In the genomic region with DNA sequence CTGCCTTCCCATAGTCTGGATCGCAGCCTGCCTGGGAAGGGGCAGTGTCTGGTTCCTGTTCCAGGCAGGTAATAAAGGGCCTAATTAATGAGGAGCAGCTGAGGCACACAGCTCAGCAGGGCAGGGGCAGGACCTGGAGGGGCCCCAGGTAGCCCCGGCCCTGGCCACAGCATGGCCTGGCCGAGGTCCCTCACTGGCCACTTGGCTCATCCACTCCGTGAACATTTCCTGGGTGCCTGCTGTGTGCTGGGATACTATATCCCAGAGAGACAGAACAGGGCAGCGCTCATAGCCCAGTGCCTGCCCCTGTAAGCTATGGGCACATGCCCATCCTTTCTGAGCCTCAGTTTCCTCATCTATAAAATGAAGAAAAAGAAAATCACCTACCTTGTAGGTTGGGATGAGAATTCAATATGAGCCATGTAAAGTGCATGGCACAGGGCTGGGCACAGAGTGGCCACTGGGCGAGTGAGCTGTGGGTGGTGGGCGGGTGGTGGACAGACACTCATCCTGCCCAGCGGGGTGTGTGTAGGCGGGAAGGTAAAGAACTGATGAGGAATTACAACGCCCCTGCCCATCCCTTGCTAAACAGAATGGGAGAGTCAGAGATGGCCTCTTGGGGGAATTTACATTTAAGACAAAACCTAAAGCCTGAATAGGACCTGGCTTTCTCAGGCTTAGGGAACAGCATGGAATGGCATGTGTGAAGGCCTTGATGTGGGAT, we compare ENCODE assay signal across 14 cellular contexts. TPM values are rescaled to one million over a fixed set of nuclear protein-coding genes. Genes with fewer than 3 reads are reported as not detected.
A peak's percentile ranks its signal among the peaks of the same experiment; 100 is the strongest.
DNase-seq lines count a peak whose midpoint lies in the region; ATAC-seq and TF ChIP-seq lines count a peak whose summit lies in the region.
"Had no signal": no experiment of that assay in that cellular context is flagged by ENCODE, and none has a peak within 500 bp of the region (broad histone marks: within the 10 kb centered on the region; RNA-seq: fewer than 3 reads in every experiment).

No MANE protein-coding gene starts in this region.

- no peaks in the 10 kb centered on the region for H4K20me1 ChIP-seq in GM23338 (replicated peaks; ENCODE audit: insufficient read depth)

- H3K79me1 ChIP-seq in mesendoderm (ENCODE audit: low read length), result peaks cover 2% of the 10 kb centered on the region

- no peaks in the 10 kb centered on the region for H3K36me3 Mint-ChIP-seq in GM23338 (ENCODE audit: low read depth)
- H3K36me3 Mint-ChIP-seq: CD14-positive monocyte, IgD-negative memory B cell had no signal

- H3K4me1 ChIP-seq in GM23338 (ENCODE audit: insufficient read depth), result peaks cover 20% of the 10 kb centered on the region; the same call in 1 of the 2 replicates
- peaks cover 4% of the 10 kb centered on the region for H3K4me1 ChIP-seq in mesendoderm (ENCODE audit: control insufficient read depth, low read depth, low read length)
- peaks cover 55 to 91% (median 78%) of the 10 kb centered on the region in 4 donors for H3K4me1 ChIP-seq in stomach
- no peaks in the 10 kb centered on the region for H3K4me1 ChIP-seq in ovary (ENCODE audit: insufficient read depth)

- H3K4me1 Mint-ChIP-seq in GM23338, result peaks cover 27% of the 10 kb centered on the region; the same call in 2 of the 3 replicates

- no peaks in the 10 kb centered on the region for H3K27me3 ChIP-seq in GM23338 (ENCODE audit: insufficient read depth)
- no peaks in the 10 kb centered on the region for H3K27me3 ChIP-seq in mesendoderm (ENCODE audit: insufficient read depth, low read length, poor library complexity)
- peaks cover 0 to 39% (median 0%) of the 10 kb centered on the region in 3 donors for H3K27me3 ChIP-seq in stomach
- H3K27me3 ChIP-seq in ovary, result no peaks in the 10 kb centered on the region

- no peak overlapping the region for H2BK15ac ChIP-seq in mesendoderm (replicated peaks; ENCODE audit: low read depth)

- H3K4me2 ChIP-seq in GM23338, result no peak overlapping the region
- no peak overlapping the region for H3K4me2 ChIP-seq in mesendoderm (ENCODE audit: low read length)

- H3K9me2 ChIP-seq in GM23338 (ENCODE audit: insufficient read depth), result no peaks in the 10 kb centered on the region

- H3K9me3 ChIP-seq in stomach (no peaks in the 10 kb centered on the region), ovary (no peaks in the 10 kb centered on the region)

- no peaks in the 10 kb centered on the region for H3K36me3 ChIP-seq in GM23338 (ENCODE audit: insufficient read depth)
- H3K36me3 ChIP-seq in mesendoderm (ENCODE audit: control insufficient read depth, insufficient read depth, low read length), result no peaks in the 10 kb centered on the region
- peaks cover 0 to 4% (median 0%) of the 10 kb centered on the region in 4 donors for H3K36me3 ChIP-seq in stomach
- H3K36me3 ChIP-seq in ovary, result no peaks in the 10 kb centered on the region

- no peak overlapping the region for H4K5ac ChIP-seq in mesendoderm (ENCODE audit: low read length)

- H3K9ac ChIP-seq in mesendoderm (ENCODE audit: low read length), result no peak overlapping the region

- no peak overlapping the region for H3K4me3 Mint-ChIP-seq in GM23338
- H3K4me3 Mint-ChIP-seq: CD14-positive monocyte, IgD-negative memory B cell had no signal

- no peak overlapping the region for H3K4ac ChIP-seq in mesendoderm (ENCODE audit: low read depth, low read length)

- no peak overlapping the region for H3K4me3 ChIP-seq in GM23338
- H3K4me3 ChIP-seq in mesendoderm (ENCODE audit: low read length), result no peak overlapping the region
- H3K4me3 ChIP-seq in stomach, result no peak overlapping the region
- no peak overlapping the region for H3K4me3 ChIP-seq in ovary

- TF ChIP-seq EP300 in stomach (IDR thresholded peaks at IDR 0.05), result no peak
- TF ChIP-seq EP300 in ovary (IDR thresholded peaks at IDR 0.05), result no peak

- peak overlapping the region; percentile 15 for H3K56ac ChIP-seq in mesendoderm (ENCODE audit: low read length)

- H2BK120ac ChIP-seq in mesendoderm (ENCODE audit: low read depth, low read length), result no peak overlapping the region

- H2AFZ ChIP-seq in GM23338, result no peak overlapping the region

- WGBS in mesendoderm (ENCODE audit: extremely low coverage, insufficient coverage, low lambda C conversion rate), result no CpG with 5 or more reads among the region's 10 CpGs
- WGBS in stomach, 5 donors, result 50 to 76% (median 70%) methylated on average over 9 to 10 of the region's 10 CpGs
- 84 to 92% (median 89%) methylated on average over 9 to 10 of the region's 10 CpGs for WGBS in ovary, 3 donors

- no peak overlapping the region for H4K8ac ChIP-seq in mesendoderm (ENCODE audit: low read depth, low read length)

- no peak for TF ChIP-seq POLR2A in stomach (IDR thresholded peaks at IDR 0.05)
- no peak for TF ChIP-seq POLR2A in ovary (IDR thresholded peaks at IDR 0.05)

- ATAC-seq in GM23338 (peak; percentile 6; the same call in 2 of the 3 replicates), HG02970 (IDR thresholded peaks at IDR 0.05; ENCODE audit: low FRiP score, unreplicated experiment) (no peak), GM21390 (IDR thresholded peaks at IDR 0.05; ENCODE audit: unreplicated experiment) (no peak)

- H2BK5ac ChIP-seq in mesendoderm (ENCODE audit: low read length), result no peak overlapping the region

- H3K79me2 ChIP-seq in GM23338 (replicated peaks; ENCODE audit: insufficient read depth) (no peaks in the 10 kb centered on the region), mesendoderm (ENCODE audit: control insufficient read depth, insufficient read depth, low read length) (no peaks in the 10 kb centered on the region)

- no peak for TF ChIP-seq CTCF in GM23338 (conservative IDR thresholded peaks at IDR 0.05; ENCODE audit: low read depth in 2 of 2)
- TF ChIP-seq CTCF in stomach (IDR thresholded peaks at IDR 0.05), result no peak
- no peak for TF ChIP-seq CTCF in ovary (IDR thresholded peaks at IDR 0.05)

- no peaks in the 10 kb centered on the region; the same call in 2 of the 3 replicates for H3K9me3 Mint-ChIP-seq in GM23338
- H3K9me3 Mint-ChIP-seq: CD14-positive monocyte, IgD-negative memory B cell had no signal

- intact Hi-C loops in stomach (cut with DNase I; ENCODE audit: low total_unique reads) (no loop called here), ovary (cut with DNase I) (no loop called here)

- peaks cover 15% of the 10 kb centered on the region for H3K27me3 Mint-ChIP-seq in GM23338 (ENCODE audit: insufficient read depth, low read depth, poor library complexity)

- H3K23ac ChIP-seq in mesendoderm (ENCODE audit: low read length), result no peak overlapping the region

- no peak overlapping the region for H3K27ac Mint-ChIP-seq in GM23338
- H3K27ac Mint-ChIP-seq: CD14-positive monocyte, IgD-negative memory B cell had no signal

- no peak overlapping the region for H3K18ac ChIP-seq in mesendoderm (ENCODE audit: low read length)

- H2AK5ac ChIP-seq in mesendoderm (ENCODE audit: low read length), result peak overlapping the region; percentile 24

- no peaks in the 10 kb centered on the region for H3F3A ChIP-seq in GM23338 (replicated peaks; ENCODE audit: low read depth)

- H3K27ac ChIP-seq in GM23338 (ENCODE audit: low read depth), result no peak overlapping the region
- H3K27ac ChIP-seq in angular gyrus (ENCODE audit: low read depth, low read length), result peak overlapping the region; percentile 95
- no peak overlapping the region for H3K27ac ChIP-seq in mesendoderm (ENCODE audit: low read depth, low read length)
- H3K27ac ChIP-seq in stomach, result peak overlapping the region; percentile 89 to 95 (median 90)
- no peak overlapping the region for H3K27ac ChIP-seq in ovary

- DNase-seq in GM23338 (ENCODE audit: low spot score), result no peak
- DNase-seq in mesendoderm, result no peak
- no peak for DNase-seq in stomach
- DNase-seq in ovary, result no peak
- DNase-seq in effector CD8-positive, alpha-beta T cell (lab: John Stamatoyannopoulos, UW), result no peak
- DNase-seq: DMS53, NCI-H1436, NCI-H2029 treated with DMSO at 0.1 percent for 48 hours, SIG-M5 had no signal

RNA-seq across cellular contexts. Expression of a gene that starts 9.2 kb away (rescaled TPM):
- 5.0 and 5.5 TPM in 2 replicates for total RNA-seq in GM23338 (2014; rRNA removed; shearing (Covaris generic))
- polyA plus RNA-seq in GM23338 (2016; fragmentation: Nextera tagmentation; extraction: Ambion mirVana), result 1.9 and 2.2 TPM in 2 replicates
- 3.0 TPM for polyA plus RNA-seq in mesendoderm (2013, experiment 1 of 2)
- polyA plus RNA-seq in mesendoderm (2013, experiment 2 of 2), result 2.6 TPM
- total RNA-seq in stomach, result 100 to 1,000 TPM in 3 of 5 donors, 10 to 100 TPM in 1, 1 to 10 TPM in 1; 6.4 to 527 (median 240) TPM
- polyA plus RNA-seq in stomach, result 10 to 100 TPM; 19.0 to 45.9 (median 20.5) TPM
- total RNA-seq in ovary, result 100 to 1,000 TPM in 1 of 7 donors, 10 to 100 TPM in 6; 11.3 to 109 (median 41.3) TPM
- 1 to 10 TPM; 6.6 to 6.7 TPM for polyA plus RNA-seq in ovary
- polyA plus RNA-seq: IgD-negative memory B cell had no signal

RNA-seq across cellular contexts. Expression of a gene that starts 30.8 kb away (rescaled TPM):
- total RNA-seq in GM23338 (2014; rRNA removed; shearing (Covaris generic)), result 71.3 and 73.3 TPM in 2 replicates
- polyA plus RNA-seq in GM23338 (2016; fragmentation: Nextera tagmentation; extraction: Ambion mirVana), result 519 and 553 TPM in 2 replicates
- polyA plus RNA-seq in mesendoderm (2013, experiment 1 of 2), result 285 TPM
- 285 TPM for polyA plus RNA-seq in mesendoderm (2013, experiment 2 of 2)
- 10 to 100 TPM in 4 of 5 donors, not detected in 1; 24.1 to 50.3 (median 42.8) TPM for total RNA-seq in stomach
- polyA plus RNA-seq in stomach, result 100 to 1,000 TPM; 184 to 274 (median 210) TPM
- 100 to 1,000 TPM in 5 of 7 donors, 10 to 100 TPM in 2; 32.2 to 131 (median 117) TPM for total RNA-seq in ovary
- polyA plus RNA-seq in ovary, result 100 to 1,000 TPM; 170 to 192 TPM

RNA-seq across cellular contexts. Expression of a gene that starts 31.1 kb away (rescaled TPM):
- total RNA-seq in GM23338 (2014; rRNA removed; shearing (Covaris generic)), result 89.0 and 96.3 TPM in 2 replicates
- polyA plus RNA-seq in GM23338 (2016; fragmentation: Nextera tagmentation; extraction: Ambion mirVana), result 78.8 and 85.1 TPM in 2 replicates
- 74.6 TPM for polyA plus RNA-seq in mesendoderm (2013, experiment 1 of 2)
- polyA plus RNA-seq in mesendoderm (2013, experiment 2 of 2), result 75.1 TPM
- 10 to 100 TPM in 2 of 5 donors, 1 to 10 TPM in 2, not detected in 1; 4.2 to 24.6 (median 10.4) TPM for total RNA-seq in stomach
- polyA plus RNA-seq in stomach, result 10 to 100 TPM in 1 of 3 donors, 1 to 10 TPM in 2; 5.0 to 14.3 (median 10.0) TPM
- total RNA-seq in ovary, result 1 to 10 TPM; 3.7 to 8.6 (median 5.2) TPM
- 1 to 10 TPM; 4.4 to 4.7 TPM for polyA plus RNA-seq in ovary

RNA-seq across cellular contexts. Expression of a gene that starts 55.2 kb away (rescaled TPM):
- 103 and 119 TPM in 2 replicates for total RNA-seq in GM23338 (2014; rRNA removed; shearing (Covaris generic))
- polyA plus RNA-seq in GM23338 (2016; fragmentation: Nextera tagmentation; extraction: Ambion mirVana) (67.6 and 74.9 TPM in 2 replicates), stomach (1 to 10 TPM; 1.8 to 6.4 (median 4.1) TPM), ovary (10 to 100 TPM; 20.1 to 45.3 TPM)
- 104 TPM for polyA plus RNA-seq in mesendoderm (2013, experiment 1 of 2)
- polyA plus RNA-seq in mesendoderm (2013, experiment 2 of 2), result 102 TPM
- total RNA-seq in stomach (10 to 100 TPM in 4 of 5 donors, not detected in 1; 11.7 to 56.5 (median 17.3) TPM), ovary (100 to 1,000 TPM in 1 of 7 donors, 10 to 100 TPM in 6; 16.2 to 242 (median 53.7) TPM)

Comparison
In these comparisons a context has a peak if more than half of its experiments do, and no peak if none do; other contexts are left out.
1. H3K27ac ChIP-seq: peak in angular gyrus (single experiment) and stomach (5 of 5); none in GM23338 (single experiment), mesendoderm (single experiment) and ovary (0 of 2).